In the genomic region with DNA sequence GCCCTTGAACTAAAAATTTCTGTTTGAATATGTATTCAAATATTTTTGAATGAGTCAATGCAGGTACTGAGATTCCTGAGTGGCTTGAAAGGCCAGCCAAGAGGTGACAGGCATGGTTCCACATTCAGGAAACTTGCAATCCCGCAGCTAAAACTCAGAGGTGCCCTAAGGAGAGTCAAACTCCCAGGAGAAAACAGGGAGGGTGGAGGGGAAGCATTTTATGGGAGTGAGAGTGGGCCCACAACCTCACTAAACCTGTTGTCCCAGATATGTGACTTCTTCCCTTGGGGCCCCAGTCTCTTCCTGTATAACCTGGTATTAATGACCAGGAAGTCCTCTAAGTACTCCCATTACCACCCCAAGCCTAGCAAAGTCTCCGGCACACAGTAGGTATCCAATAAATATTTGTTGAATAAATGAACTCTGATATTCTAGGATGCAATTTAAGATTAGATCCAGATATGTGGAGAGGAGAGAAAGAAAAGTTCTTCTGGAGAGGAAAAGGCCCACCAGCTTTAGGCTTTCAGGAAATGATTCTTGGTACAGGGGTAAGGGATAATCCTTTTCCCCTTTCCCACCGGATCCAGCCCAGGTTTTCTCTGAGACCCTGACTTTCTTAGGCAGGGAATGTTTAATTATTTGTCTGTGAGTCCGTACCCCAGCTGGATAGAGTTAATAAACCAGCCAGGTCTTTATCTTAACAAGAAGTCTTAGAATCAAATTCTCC, we compare ENCODE assay signal across 1 cellular context.
TF ChIP-seq lines count a peak whose summit lies in the region.

No MANE protein-coding gene starts in this region.

TF ChIP-seq in IMR-90, 13 proteins besides CTCF, POLR2A, EP300 and RAD21 (continued from another document):
- TF ChIP-seq, protein P1, sequence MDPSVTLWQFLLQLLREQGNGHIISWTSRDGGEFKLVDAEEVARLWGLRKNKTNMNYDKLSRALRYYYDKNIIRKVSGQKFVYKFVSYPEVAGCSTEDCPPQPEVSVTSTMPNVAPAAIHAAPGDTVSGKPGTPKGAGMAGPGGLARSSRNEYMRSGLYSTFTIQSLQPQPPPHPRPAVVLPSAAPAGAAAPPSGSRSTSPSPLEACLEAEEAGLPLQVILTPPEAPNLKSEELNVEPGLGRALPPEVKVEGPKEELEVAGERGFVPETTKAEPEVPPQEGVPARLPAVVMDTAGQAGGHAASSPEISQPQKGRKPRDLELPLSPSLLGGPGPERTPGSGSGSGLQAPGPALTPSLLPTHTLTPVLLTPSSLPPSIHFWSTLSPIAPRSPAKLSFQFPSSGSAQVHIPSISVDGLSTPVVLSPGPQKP (IDR thresholded peaks at IDR 0.05; ENCODE audit: borderline replicate concordance, low read depth, low read length): no peak
- no peak for TF ChIP-seq FOS (IDR thresholded peaks at IDR 0.05; ENCODE audit: low read depth, low read length)
- TF ChIP-seq CEBPB (IDR thresholded peaks at IDR 0.05; ENCODE audit: low read depth, low read length): no peak
- TF ChIP-seq, protein P2, sequence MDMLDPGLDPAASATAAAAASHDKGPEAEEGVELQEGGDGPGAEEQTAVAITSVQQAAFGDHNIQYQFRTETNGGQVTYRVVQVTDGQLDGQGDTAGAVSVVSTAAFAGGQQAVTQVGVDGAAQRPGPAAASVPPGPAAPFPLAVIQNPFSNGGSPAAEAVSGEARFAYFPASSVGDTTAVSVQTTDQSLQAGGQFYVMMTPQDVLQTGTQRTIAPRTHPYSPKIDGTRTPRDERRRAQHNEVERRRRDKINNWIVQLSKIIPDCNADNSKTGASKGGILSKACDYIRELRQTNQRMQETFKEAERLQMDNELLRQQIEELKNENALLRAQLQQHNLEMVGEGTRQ (IDR thresholded peaks at IDR 0.05; ENCODE audit: low read depth, low read length): no peak
- TF ChIP-seq RCOR1 (IDR thresholded peaks at IDR 0.05; ENCODE audit: insufficient replicate concordance, low read length): no peak
- TF ChIP-seq BHLHE40 (IDR thresholded peaks at IDR 0.05; ENCODE audit: low read depth, low read length): no peak
- no peak for TF ChIP-seq MXI1 (IDR thresholded peaks at IDR 0.05; ENCODE audit: borderline replicate concordance, low read depth, low read length)
- no peak for TF ChIP-seq RFX5 (IDR thresholded peaks at IDR 0.05; ENCODE audit: low read depth, low read length)
TF ChIP-seq in IMR-90: peak in this region for 0.
